Comparison of ENCODE assay signal across 27 cellular contexts in genomic region chrX:117628381-117628780, GRCh38.
"Had no signal": no experiment of that assay in that cellular context is flagged by ENCODE, and none has a peak within 500 bp of the region (broad histone marks: within the 10 kb centered on the region; RNA-seq: fewer than 3 reads in every experiment).

No MANE protein-coding gene starts in this region.

- H3K4me1 ChIP-seq: stomach, suprapubic skin, testis, thyroid gland, tibial artery, tibial nerve, transverse colon, upper lobe of left lung, upper lobe of right lung, uterus, vagina had no signal

- H3K27me3 ChIP-seq: stomach, suprapubic skin, testis, thyroid gland, tibial artery, tibial nerve, transverse colon, upper lobe of left lung, upper lobe of right lung, uterus, vagina had no signal

- H3K36me3 ChIP-seq: stomach, suprapubic skin, thoracic aorta, thyroid gland, tibial artery, tibial nerve, transverse colon, upper lobe of left lung, upper lobe of right lung, uterus, vagina had no signal

- H3K9me3 ChIP-seq: stomach, suprapubic skin, testis, thoracic aorta, thyroid gland, tibial artery, tibial nerve, transverse colon, upper lobe of left lung, upper lobe of right lung, uterus, vagina had no signal

- H3K27ac ChIP-seq: stomach, suprapubic skin, testis, thoracic aorta, thyroid gland, tibial artery, tibial nerve, transverse colon, upper lobe of left lung, upper lobe of right lung, uterus, vagina had no signal

- DNase-seq: stimulated activated CD4-positive, alpha-beta T cell treated with anti-CD3 and anti-CD28 coated beads, Interleukin-2, amount 100 ng/mL, for 48 hours; stimulated activated CD4-positive, alpha-beta T cell treated with anti-CD3 and anti-CD28 coated beads, Interleukin-4, amount 100 ng/mL, for 1 hour; stimulated activated CD4-positive, alpha-beta T cell treated with anti-CD3 and anti-CD28 coated beads, Interleukin-4, amount 100 ng/mL, for 24 hours; stimulated activated CD4-positive, alpha-beta T cell treated with anti-CD3 and anti-CD28 coated beads, Interleukin-4, amount 100 ng/mL, for 4 hours; stimulated activated CD8-positive, alpha-beta memory T cell treated with anti-CD3 and anti-CD28 coated beads, Interleukin-4, amount 100 ng/mL, for 48 hours; stimulated activated naive B cell treated with anti-CD40 and anti-IgM and Interleukin-4, amounts not matched to agents 10 μg/mL and 1 μg/mL and 100 μg/mL, for 72 hours; stimulated activated naive CD4-positive, alpha-beta T cell; stimulated activated naive CD4-positive, alpha-beta T cell treated with Interleukin-2 at 50 U/mL for 16 hours; stimulated activated naive CD8-positive, alpha-beta T cell treated with anti-CD3 and anti-CD28 coated beads, Interleukin-15, amount 100 ng/mL, for 72 hours; stimulated activated naive CD8-positive, alpha-beta T cell treated with anti-CD3 and anti-CD28 coated beads, Interleukin-15, Interleukin-2, amounts not matched to agents 100 U/mL and 50 U/mL, for 24 hours; stomach; substantia nigra; testis; thyroid gland; tibial artery; transverse colon; trophoblast cell; upper lobe of left lung; upper lobe of right lung; uterus had no signal

- H3K4me3 ChIP-seq: stomach, suprapubic skin, testis, thoracic aorta, thyroid gland, tibial artery, tibial nerve, transverse colon, upper lobe of left lung, upper lobe of right lung, uterus, vagina had no signal

- FAIRE-seq: urothelium cell line had no signal

- ATAC-seq: stimulated activated effector memory CD8-positive, alpha-beta T cell treated with anti-CD3 and anti-CD28 coated beads, Interleukin-12 subunit alpha, Interleukin-12 subunit beta, amount 100 ng/mL, for 72 hours; stimulated activated memory B cell treated with anti-CD40 and anti-IgM and Interleukin-4, amounts not matched to agents 10 μg/mL and 1 μg/mL and 100 μg/mL, for 72 hours; stimulated activated naive B cell treated with anti-CD40 and anti-IgM and Interleukin-4, amounts not matched to agents 10 μg/mL and 1 μg/mL and 100 μg/mL, for 72 hours; stimulated activated naive CD8-positive, alpha-beta T cell treated with anti-CD3 and anti-CD28 coated beads, Interleukin-15, amount 100 ng/mL, for 72 hours; stimulated activated naive CD8-positive, alpha-beta T cell treated with anti-CD3 and anti-CD28 coated beads, Interleukin-15, Interleukin-2, amounts not matched to agents 100 U/mL and 50 U/mL, for 24 hours; upper lobe of right lung had no signal
